Comparison of ENCODE assay signal across 7 cellular contexts in the genomic region with DNA sequence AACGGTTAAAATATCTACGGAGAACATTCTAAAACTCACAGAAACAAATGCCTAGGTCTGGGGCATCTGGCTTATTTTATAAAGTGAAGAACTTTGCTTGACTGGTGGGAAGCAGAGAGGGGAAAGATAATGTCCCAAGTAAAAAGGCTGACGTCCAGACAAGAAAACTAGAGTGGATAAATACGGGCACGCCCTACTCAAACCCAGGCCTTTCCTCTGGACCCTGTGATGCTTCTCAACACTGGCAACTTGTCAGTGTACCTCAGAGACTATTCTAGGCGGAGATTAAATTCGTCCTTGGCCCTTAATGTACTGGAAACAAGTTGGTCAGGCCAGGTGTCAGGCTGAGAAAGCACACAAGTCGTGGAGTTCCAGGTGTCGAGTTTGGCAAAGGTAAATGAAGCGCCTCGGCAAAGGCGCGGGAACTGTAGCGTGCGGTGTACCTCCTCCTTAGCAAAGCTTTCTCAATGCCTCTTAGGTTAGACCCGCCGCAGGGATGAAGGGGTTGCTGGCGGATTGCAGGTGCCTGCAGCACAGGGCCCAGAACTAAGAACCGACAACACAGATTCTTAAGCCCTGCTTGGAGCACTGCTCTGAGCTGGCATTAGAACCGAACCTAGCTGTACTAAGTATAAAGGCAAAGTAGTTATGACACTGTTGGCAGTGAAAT. TPM values are rescaled to one million over a fixed set of nuclear protein-coding genes. Genes with fewer than 3 reads are reported as not detected.
A peak's percentile ranks its signal among the peaks of the same experiment; 100 is the strongest.
DNase-seq lines count a peak whose midpoint lies in the region; ATAC-seq and TF ChIP-seq lines count a peak whose summit lies in the region.

No MANE protein-coding gene starts in this region.

- H3K9me3 ChIP-seq in HUES48 (ENCODE audit: control insufficient read depth, insufficient read depth, low read length) (no peaks in the 10 kb centered on the region), ascending aorta (no peaks in the 10 kb centered on the region), stomach (no peaks in the 10 kb centered on the region)

- H3K9ac ChIP-seq in HUES48 (ENCODE audit: low read depth, low read length), result peak overlapping the region; percentile 15; the same call in 1 of the 2 replicates

- 25 to 50% (median 32%) methylated on average over 17 to 20 of the region's 20 CpGs for WGBS in stomach, 5 donors

- H3K4me1 ChIP-seq in HUES48 (ENCODE audit: control insufficient read depth, insufficient read depth, low read length), result peaks cover 27% of the 10 kb centered on the region
- peaks cover 4 to 31% of the 10 kb centered on the region in 2 donors for H3K4me1 ChIP-seq in ascending aorta
- H3K4me1 ChIP-seq in stomach, result peaks cover 37 to 78% (median 59%) of the 10 kb centered on the region in 4 donors

- H3K27ac ChIP-seq in HUES48 (ENCODE audit: low read depth, low read length) (peak overlapping the region; percentile 100), ascending aorta (peak overlapping the region; percentile 99), stomach (peak overlapping the region; percentile 97 to 100 (median 99))

- peak in 1 of 4 donors; percentile 52 for TF ChIP-seq POLR2A in stomach (IDR thresholded peaks at IDR 0.05)

- intact Hi-C loops in ascending aorta (cut with DNase I), result loop anchor here (2.0 kb wide), 3 partner anchors 43 to 113 kb away; a partner anchor contains a TSS
- intact Hi-C loops in stomach (cut with DNase I; ENCODE audit: low total_unique reads), result no loop called here

- H3K36me3 ChIP-seq in HUES48 (ENCODE audit: control insufficient read depth, insufficient read depth, low read length), result 0 out of 2 replicates have a peak, but pooled peaks cover 4% of the 10 kb centered on the region
- peaks cover 2% of the 10 kb centered on the region in 2 donors for H3K36me3 ChIP-seq in ascending aorta
- no peaks in the 10 kb centered on the region for H3K36me3 ChIP-seq in kidney epithelial cell (ENCODE audit: control insufficient read depth, insufficient read depth, low read length)
- peaks cover under 1 to 5% (median under 1%) of the 10 kb centered on the region in 4 donors for H3K36me3 ChIP-seq in stomach

- peak in 1 of 2 donors; percentile 75 for DNase-seq in ascending aorta (ENCODE audit: low spot score in 2 of 2)
- DNase-seq in kidney epithelial cell (ENCODE audit: low read depth), result no peak
- peak; percentile 60 for DNase-seq in stomach
- DNase-seq in Ammon's horn (ENCODE audit: low spot score), result no peak
- no peak for DNase-seq in GDM1 (lab: John Stamatoyannopoulos, UW)

- peak; percentile 1 for ATAC-seq in GM18861 (IDR thresholded peaks at IDR 0.05; ENCODE audit: unreplicated experiment)

- H3K27me3 ChIP-seq in HUES48 (ENCODE audit: control insufficient read depth, insufficient read depth, low read length), result no peaks in the 10 kb centered on the region
- H3K27me3 ChIP-seq in ascending aorta, result no peaks in the 10 kb centered on the region
- H3K27me3 ChIP-seq in kidney epithelial cell (ENCODE audit: control insufficient read depth, insufficient read depth, low read length), result no peaks in the 10 kb centered on the region
- no peaks in the 10 kb centered on the region for H3K27me3 ChIP-seq in stomach

- peak overlapping the region; percentile 99 for H3K4me3 ChIP-seq in HUES48 (ENCODE audit: low read depth, low read length)
- peak overlapping the region; percentile 72 to 73 for H3K4me3 ChIP-seq in ascending aorta
- peak overlapping the region; percentile 70 for H3K4me3 ChIP-seq in kidney epithelial cell (ENCODE audit: low read depth, low read length)
- peak overlapping the region; percentile 40 to 74 (median 64) for H3K4me3 ChIP-seq in stomach

- TF ChIP-seq CTCF in ascending aorta (IDR thresholded peaks at IDR 0.05) (no peak), kidney epithelial cell (IDR thresholded peaks at IDR 0.05; ENCODE audit: insufficient read depth, low read length, poor library complexity, severe bottlenecking) (no peak), stomach (IDR thresholded peaks at IDR 0.05) (no peak)

- TF ChIP-seq EP300 in stomach (IDR thresholded peaks at IDR 0.05), result no peak

RNA-seq across cellular contexts. Expression of a gene that starts 0.7 kb away (rescaled TPM):
- total RNA-seq in ascending aorta, result 73.9 TPM
- 18.6 and 23.7 TPM in 2 replicates for total RNA-seq in kidney epithelial cell
- total RNA-seq in stomach, result 100 to 1,000 TPM in 1 of 5 donors, 10 to 100 TPM in 3, 1 to 10 TPM in 1; 3.5 to 102 (median 33.0) TPM
- polyA plus RNA-seq in stomach, result 10 to 100 TPM; 13.5 to 17.3 (median 15.1) TPM

RNA-seq across cellular contexts. Expression of a gene that starts 18.9 kb away (rescaled TPM):
- total RNA-seq in ascending aorta (101 TPM), kidney epithelial cell (18.7 and 21.2 TPM in 2 replicates), stomach (10 to 100 TPM in 4 of 5 donors, 1 to 10 TPM in 1; 7.6 to 57.1 (median 27.5) TPM)
- 10 to 100 TPM; 32.7 to 41.0 (median 40.6) TPM for polyA plus RNA-seq in stomach
